In the genomic region with DNA sequence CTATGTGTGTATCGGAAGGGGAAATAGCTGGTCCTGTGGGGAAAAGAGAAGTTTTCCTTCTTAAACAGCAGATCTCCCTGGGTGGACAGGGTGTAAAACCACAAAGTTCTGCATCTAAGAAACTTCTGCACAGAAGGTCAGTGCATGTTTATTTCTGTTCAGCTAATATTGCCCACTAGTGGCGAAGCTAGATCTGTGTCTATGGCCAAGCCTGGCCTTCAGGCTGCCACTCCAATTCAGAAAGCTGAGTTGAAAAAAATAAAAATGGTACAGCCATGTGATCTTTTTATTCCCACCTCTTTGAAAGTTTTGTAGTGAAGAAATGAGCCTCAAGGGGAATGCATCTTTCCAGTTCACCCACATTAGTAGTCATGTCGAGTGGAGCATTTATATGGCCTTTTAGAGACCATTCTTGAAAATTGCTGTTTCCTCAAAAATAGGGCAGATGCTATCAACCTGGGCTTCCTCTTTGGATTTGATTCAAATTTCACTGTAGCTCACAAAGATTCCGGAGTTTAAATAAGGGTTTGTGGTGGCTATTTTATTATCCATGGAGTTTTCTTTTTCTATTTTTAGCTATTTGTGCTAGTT, we compare ENCODE assay signal across 8 cellular contexts.
A peak's percentile ranks its signal among the peaks of the same experiment; 100 is the strongest.
DNase-seq lines count a peak whose midpoint lies in the region; ATAC-seq and TF ChIP-seq lines count a peak whose summit lies in the region.

No MANE protein-coding gene starts in this region.

- DNase-seq in SK-N-SH (peak; percentile 24), hepatocyte (ENCODE audit: low spot score) (peak; percentile 68)
- DNase-seq in CD4-positive, alpha-beta T cell, result no peak
- DNase-seq in activated CD8-positive, alpha-beta memory T cell treated with anti-CD3 and anti-CD28 coated beads, Interleukin-2, amount 10 ng/mL, durations not matched to agents 7 days and 5 days, result no peak

- no peak overlapping the region for H3K4me2 ChIP-seq in SK-N-SH
- no peak overlapping the region for H3K4me2 ChIP-seq in hepatocyte

- H3K27me3 Mint-ChIP-seq in CD4-positive, alpha-beta T cell, result no peaks in the 10 kb centered on the region
- H3K27me3 Mint-ChIP-seq in activated CD8-positive, alpha-beta memory T cell treated with anti-CD3 and anti-CD28 coated beads, Interleukin-2, amount 10 ng/mL, durations not matched to agents 7 days and 5 days, result no peaks in the 10 kb centered on the region

- H3K27me3 ChIP-seq in SK-N-SH (ENCODE audit: insufficient read depth), result no peaks in the 10 kb centered on the region
- H3K27me3 ChIP-seq in hepatocyte, result no peaks in the 10 kb centered on the region
- H3K27me3 ChIP-seq in CD4-positive, alpha-beta T cell (ENCODE audit: control insufficient read depth, insufficient read depth, low read length), result no peaks in the 10 kb centered on the region

- H3K9ac ChIP-seq in SK-N-SH, result no peak overlapping the region

- no peak overlapping the region for H3K27ac Mint-ChIP-seq in CD4-positive, alpha-beta T cell
- H3K27ac Mint-ChIP-seq in activated CD8-positive, alpha-beta memory T cell treated with anti-CD3 and anti-CD28 coated beads, Interleukin-2, amount 10 ng/mL, durations not matched to agents 7 days and 5 days, result no peak overlapping the region

- intact Hi-C loops in CD4-positive, alpha-beta T cell (cut with DNase I, micrococcal nuclease), result no loop called here

- WGBS in SK-N-SH (ENCODE audit: low lambda C conversion rate), result 60% methylated on average over 4 of the region's 4 CpGs
- 58% methylated on average over 4 of the region's 4 CpGs for WGBS in hepatocyte (ENCODE audit: low lambda C conversion rate, missing lambda C conversion rate)

- H2AFZ ChIP-seq in SK-N-SH (ENCODE audit: low read depth), result peak overlapping the region; percentile 19; the same call in 1 of the 2 replicates
- no peak overlapping the region for H2AFZ ChIP-seq in hepatocyte

- 0 out of 2 replicates have a peak, but pooled peaks cover 6% of the 10 kb centered on the region for H3K9me3 ChIP-seq in SK-N-SH
- H3K9me3 ChIP-seq in hepatocyte (ENCODE audit: low read depth), result no peaks in the 10 kb centered on the region
- no peaks in the 10 kb centered on the region for H3K9me3 ChIP-seq in CD4-positive, alpha-beta T cell (ENCODE audit: control insufficient read depth, low read length)

- H3K4me3 ChIP-seq in SK-N-SH (ENCODE audit: low read depth in 2 of 2, low read length in 1 of 2) (no peak overlapping the region; a peak in 1 of 4 replicates), hepatocyte (no peak overlapping the region)

- H3K79me2 ChIP-seq in SK-N-SH (ENCODE audit: insufficient read depth) (no peaks in the 10 kb centered on the region), hepatocyte (no peaks in the 10 kb centered on the region)

- peaks cover 3% of the 10 kb centered on the region for H3F3A ChIP-seq in SK-N-SH (replicated peaks; ENCODE audit: insufficient read depth)

- H3K9me2 ChIP-seq in SK-N-SH (no peaks in the 10 kb centered on the region), hepatocyte (replicated peaks; ENCODE audit: insufficient read depth) (no peaks in the 10 kb centered on the region)

- ATAC-seq in HG02943 (IDR thresholded peaks at IDR 0.05; ENCODE audit: low read depth, unreplicated experiment), result peak; percentile 65
- no peak for ATAC-seq in CD4-positive, alpha-beta T cell (ENCODE audit: poor library complexity)
- no peak for ATAC-seq in GM21825 (IDR thresholded peaks at IDR 0.05; ENCODE audit: unreplicated experiment)
- ATAC-seq in activated CD8-positive, alpha-beta memory T cell treated with anti-CD3 and anti-CD28 coated beads, Interleukin-2, amount 10 ng/mL, durations not matched to agents 7 days and 5 days, result no peak
- ATAC-seq in GM21576 (IDR thresholded peaks at IDR 0.05; ENCODE audit: unreplicated experiment), result no peak

- TF ChIP-seq EP300 in SK-N-SH (IDR thresholded peaks at IDR 0.05; ENCODE audit: borderline replicate concordance in 1 of 2, low read depth in 1 of 2, low read length in 1 of 2), result no peak

- H3K4me1 ChIP-seq in SK-N-SH (ENCODE audit: control insufficient read depth in 1 of 2, insufficient read depth in 2 of 2, low read depth in 1 of 2, low read length in 1 of 2), result peaks cover 0 to 8% of the 10 kb centered on the region in 2 experiments; a peak in 2 of 4 replicates
- no peaks in the 10 kb centered on the region for H3K4me1 ChIP-seq in hepatocyte (ENCODE audit: insufficient read depth)

- H3K36me3 ChIP-seq in SK-N-SH (replicated peaks in 1 of 2; ENCODE audit: control insufficient read depth in 1 of 2, insufficient read depth in 2 of 2, low read length in 1 of 2), result peaks cover 0 to under 1% of the 10 kb centered on the region in 2 experiments
- no peaks in the 10 kb centered on the region for H3K36me3 ChIP-seq in hepatocyte (replicated peaks; ENCODE audit: insufficient read depth, low read depth)

- TF ChIP-seq CTCF in GM12873 (IDR thresholded peaks at IDR 0.05; ENCODE audit: insufficient read depth, low read depth, low read length, missing control alignments), result peak; percentile 56
- TF ChIP-seq CTCF in SK-N-SH (IDR thresholded peaks at IDR 0.05), result peak; percentile 70
- peak; percentile 63 for TF ChIP-seq CTCF in hepatocyte (IDR thresholded peaks at IDR 0.05; ENCODE audit: poor library complexity)
- no peak for TF ChIP-seq CTCF in CD4-positive, alpha-beta T cell (IDR thresholded peaks at IDR 0.05)

- CTCF ChIA-PET in SK-N-SH (lab: Yijun Ruan, JAX), result interaction anchor here (0.6 to 2.0 kb wide), 18 partner anchors 8 to 1143 kb away, joined by 3 to 14 read pairs (median 3); no protein-coding TSS in a partner anchor
- CTCF ChIA-PET in CD4-positive, alpha-beta T cell (lab: Charles Lee), result no interaction called here
- CTCF ChIA-PET in activated CD8-positive, alpha-beta memory T cell treated with anti-CD3 and anti-CD28 coated beads, Interleukin-2, amount 10 ng/mL, durations not matched to agents 7 days and 5 days (lab: Charles Lee), result no interaction called here

- H3K4me1 Mint-ChIP-seq in CD4-positive, alpha-beta T cell (ENCODE audit: low read depth), result no peaks in the 10 kb centered on the region
- no peaks in the 10 kb centered on the region for H3K4me1 Mint-ChIP-seq in activated CD8-positive, alpha-beta memory T cell treated with anti-CD3 and anti-CD28 coated beads, Interleukin-2, amount 10 ng/mL, durations not matched to agents 7 days and 5 days

- H3K4me3 Mint-ChIP-seq in CD4-positive, alpha-beta T cell, result no peak overlapping the region
- H3K4me3 Mint-ChIP-seq in activated CD8-positive, alpha-beta memory T cell treated with anti-CD3 and anti-CD28 coated beads, Interleukin-2, amount 10 ng/mL, durations not matched to agents 7 days and 5 days, result no peak overlapping the region

- H4K20me1 ChIP-seq in SK-N-SH (ENCODE audit: insufficient read depth) (no peaks in the 10 kb centered on the region), hepatocyte (ENCODE audit: insufficient read depth, poor library complexity, severe bottlenecking) (no peaks in the 10 kb centered on the region)

- TF ChIP-seq RAD21 in SK-N-SH (IDR thresholded peaks at IDR 0.05; ENCODE audit: low read length), result peak; percentile 70

- H3K27ac ChIP-seq in SK-N-SH (ENCODE audit: low read depth in 2 of 2, low read length in 1 of 2) (no peak overlapping the region), hepatocyte (no peak overlapping the region)
- H3K27ac ChIP-seq in CD4-positive, alpha-beta T cell (ENCODE audit: low read depth, low read length), result no peak overlapping the region

- POLR2A ChIA-PET in SK-N-SH (lab: Yijun Ruan, JAX), result no interaction called here
- POLR2A ChIA-PET in CD4-positive, alpha-beta T cell (lab: Charles Lee), result no interaction called here

- peaks cover 3% of the 10 kb centered on the region for H3K9me3 Mint-ChIP-seq in CD4-positive, alpha-beta T cell
- peaks cover 6% of the 10 kb centered on the region for H3K9me3 Mint-ChIP-seq in activated CD8-positive, alpha-beta memory T cell treated with anti-CD3 and anti-CD28 coated beads, Interleukin-2, amount 10 ng/mL, durations not matched to agents 7 days and 5 days (ENCODE audit: low read depth)

- H3K36me3 Mint-ChIP-seq in CD4-positive, alpha-beta T cell (ENCODE audit: low read depth), result no peaks in the 10 kb centered on the region
- H3K36me3 Mint-ChIP-seq in activated CD8-positive, alpha-beta memory T cell treated with anti-CD3 and anti-CD28 coated beads, Interleukin-2, amount 10 ng/mL, durations not matched to agents 7 days and 5 days, result no peaks in the 10 kb centered on the region

TF ChIP-seq in SK-N-SH, 30 proteins besides CTCF, POLR2A, EP300 and RAD21:
- TF ChIP-seq FOSL2 (IDR thresholded peaks at IDR 0.05; ENCODE audit: borderline replicate concordance, low read depth), result no peak
- TF ChIP-seq, protein P1, sequence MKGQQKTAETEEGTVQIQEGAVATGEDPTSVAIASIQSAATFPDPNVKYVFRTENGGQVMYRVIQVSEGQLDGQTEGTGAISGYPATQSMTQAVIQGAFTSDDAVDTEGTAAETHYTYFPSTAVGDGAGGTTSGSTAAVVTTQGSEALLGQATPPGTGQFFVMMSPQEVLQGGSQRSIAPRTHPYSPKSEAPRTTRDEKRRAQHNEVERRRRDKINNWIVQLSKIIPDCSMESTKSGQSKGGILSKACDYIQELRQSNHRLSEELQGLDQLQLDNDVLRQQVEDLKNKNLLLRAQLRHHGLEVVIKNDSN (IDR thresholded peaks at IDR 0.05; ENCODE audit: borderline replicate concordance, low read depth), result 0 out of 2 replicates have a peak, but pooled peaks have one; percentile 16
- peak; percentile 49 for TF ChIP-seq SMC3 (IDR thresholded peaks at IDR 0.05; ENCODE audit: low read depth, low read length)
- no peak for TF ChIP-seq NFIC (IDR thresholded peaks at IDR 0.05; ENCODE audit: borderline replicate concordance)
- no peak for TF ChIP-seq GABPA (IDR thresholded peaks at IDR 0.05; ENCODE audit: low read depth)
- 0 out of 2 replicates have a peak, but pooled peaks have one; percentile 4 for TF ChIP-seq TCF12 (IDR thresholded peaks at IDR 0.05)
TF ChIP-seq in SK-N-SH: peak in this region for 3.

Comparison
In these comparisons a context has a peak if more than half of its experiments do, and no peak if none do; other contexts are left out.
1. DNase-seq: peak in SK-N-SH (single experiment) and hepatocyte (single experiment); none in CD4-positive, alpha-beta T cell (0 of 10) and activated CD8-positive, alpha-beta memory T cell treated with anti-CD3 and anti-CD28 coated beads, Interleukin-2, amount 10 ng/mL, durations not matched to agents 7 days and 5 days (single experiment).